ENCODE assay signal across 1 cellular context in genomic region chr10:43217563-43218205, GRCh38.
TF ChIP-seq lines count a peak whose summit lies in the region.

No MANE protein-coding gene starts in this region.

TF ChIP-seq in H1, 55 proteins besides CTCF, POLR2A, EP300 and RAD21 (continued from another document):
- TF ChIP-seq E2F6 (IDR thresholded peaks at IDR 0.05) = no peak
- no peak for TF ChIP-seq CHD7 (IDR thresholded peaks at IDR 0.05; ENCODE audit: insufficient replicate concordance, low read length)
- TF ChIP-seq CHD2 (IDR thresholded peaks at IDR 0.05; ENCODE audit: low read length) = no peak
- no peak for TF ChIP-seq SP4 (IDR thresholded peaks at IDR 0.05; ENCODE audit: low read length)
- no peak for TF ChIP-seq CTBP2 (IDR thresholded peaks at IDR 0.05; ENCODE audit: borderline replicate concordance, insufficient read depth, insufficient read length, low read length)
- no peak for TF ChIP-seq TBP (IDR thresholded peaks at IDR 0.05; ENCODE audit: low read depth, low read length)
- no peak for TF ChIP-seq SIN3A (conservative IDR thresholded peaks at IDR 0.05 in 1 of 2, IDR thresholded peaks at IDR 0.05 in 1 of 2; ENCODE audit: low read depth in 1 of 2, low read length in 2 of 2)
- TF ChIP-seq FOSL1 (IDR thresholded peaks at IDR 0.05; ENCODE audit: insufficient read depth, low read depth, low read length) = no peak
- no peak for TF ChIP-seq ATF3 (IDR thresholded peaks at IDR 0.05; ENCODE audit: insufficient read depth, low read depth, low read length)
- TF ChIP-seq CBX8 (IDR thresholded peaks at IDR 0.05; ENCODE audit: borderline replicate concordance, low read depth, low read length) = no peak
